ENCODE assay signal across 9 cellular contexts in genomic region chrX:68807818-68808217, GRCh38. TPM values are rescaled to one million over a fixed set of nuclear protein-coding genes. Genes with fewer than 3 reads are reported as not detected.
DNase-seq lines count a peak whose midpoint lies in the region; ATAC-seq, FAIRE-seq and TF ChIP-seq lines count a peak whose summit lies in the region.
"Had no signal": no experiment of that assay in that cellular context is flagged by ENCODE, and none has a peak within 500 bp of the region (broad histone marks: within the 10 kb centered on the region; RNA-seq: fewer than 3 reads in every experiment).

No MANE protein-coding gene starts in this region.

- no peaks in the 10 kb centered on the region for H3K4me1 ChIP-seq in mesenchymal stem cell (ENCODE audit: control insufficient read depth, insufficient read depth, low read depth, low read length)
- no peaks in the 10 kb centered on the region for H3K4me1 ChIP-seq in effector memory CD4-positive, alpha-beta T cell (ENCODE audit: control insufficient read depth, insufficient read depth, low read length, poor library complexity, severe bottlenecking)

- no peak overlapping the region for H3K27ac ChIP-seq in mesenchymal stem cell (ENCODE audit: low read length, poor library complexity, severe bottlenecking)
- no peak overlapping the region for H3K27ac ChIP-seq in effector memory CD4-positive, alpha-beta T cell (ENCODE audit: insufficient read depth, low read length, poor library complexity, severe bottlenecking)

- H3K27me3 ChIP-seq in bronchial epithelial cell (ENCODE audit: control insufficient read depth, insufficient read depth, low read length) (no peaks in the 10 kb centered on the region), mesenchymal stem cell (ENCODE audit: control insufficient read depth in 1 of 2, insufficient read depth in 1 of 2, low read length in 2 of 2) (peaks cover 0 to 73% of the 10 kb centered on the region in 2 experiments)
- no peaks in the 10 kb centered on the region for H3K27me3 ChIP-seq in effector memory CD4-positive, alpha-beta T cell (replicated peaks; ENCODE audit: control insufficient read depth, insufficient read depth, low read length, poor library complexity, severe bottlenecking)

- no peaks in the 10 kb centered on the region for H3K36me3 ChIP-seq in bronchial epithelial cell (ENCODE audit: control insufficient read depth, insufficient read depth, low read length)
- H3K36me3 ChIP-seq in mesenchymal stem cell (ENCODE audit: control insufficient read depth in 1 of 2, insufficient read depth in 2 of 2, low read depth in 1 of 2, low read length in 2 of 2), result no peaks in the 10 kb centered on the region
- H3K36me3 ChIP-seq in effector memory CD4-positive, alpha-beta T cell (ENCODE audit: control insufficient read depth, insufficient read depth, low read length), result no peaks in the 10 kb centered on the region

- no peak overlapping the region for H2AK5ac ChIP-seq in mesenchymal stem cell (ENCODE audit: low read length, severe bottlenecking)

- H3K9me3 ChIP-seq in mesenchymal stem cell (ENCODE audit: control insufficient read depth, low read length), result peaks cover 11% of the 10 kb centered on the region
- H3K9me3 ChIP-seq in effector memory CD4-positive, alpha-beta T cell (ENCODE audit: control insufficient read depth, low read length), result no peaks in the 10 kb centered on the region

- H4K8ac ChIP-seq in mesenchymal stem cell (ENCODE audit: low read length), result no peak overlapping the region

- H3K23ac ChIP-seq in mesenchymal stem cell (ENCODE audit: low read length in 2 of 2), result no peak overlapping the region

- H3K4me3 ChIP-seq in bronchial epithelial cell (ENCODE audit: low read depth, low read length), result no peak overlapping the region
- no peak overlapping the region for H3K4me3 ChIP-seq in mesenchymal stem cell (ENCODE audit: insufficient read depth in 1 of 2, low read depth in 1 of 2, low read length in 2 of 2)
- no peak overlapping the region for H3K4me3 ChIP-seq in effector memory CD4-positive, alpha-beta T cell (ENCODE audit: insufficient read depth, low read depth, low read length, poor library complexity, severe bottlenecking)

- TF ChIP-seq CTCF in LNCAP (IDR thresholded peaks at IDR 0.05) (peak; percentile 31; the same call in 1 of the 2 replicates), bronchial epithelial cell (IDR thresholded peaks at IDR 0.05; ENCODE audit: insufficient read depth, low read length, severe bottlenecking) (peak; percentile 33)

- H2BK5ac ChIP-seq in mesenchymal stem cell (ENCODE audit: low read depth, low read length, poor library complexity, severe bottlenecking), result no peak overlapping the region

- WGBS in mesenchymal stem cell, result 5% methylated on average over 2 of the region's 3 CpGs

- no peak overlapping the region for H3K4ac ChIP-seq in mesenchymal stem cell (ENCODE audit: low read depth in 1 of 2, low read length in 2 of 2)

- no peak overlapping the region for H2BK15ac ChIP-seq in mesenchymal stem cell (ENCODE audit: low read depth, poor library complexity, severe bottlenecking)

- H2BK12ac ChIP-seq in mesenchymal stem cell (ENCODE audit: low read length in 2 of 2), result no peak overlapping the region

- H2AFZ ChIP-seq in mesenchymal stem cell (ENCODE audit: low read depth, low read length), result no peak overlapping the region

- no peaks in the 10 kb centered on the region for H3K79me1 ChIP-seq in mesenchymal stem cell (replicated peaks; ENCODE audit: low read length, poor library complexity, severe bottlenecking)

- no peak overlapping the region for H2BK120ac ChIP-seq in mesenchymal stem cell (ENCODE audit: low read depth, low read length)

- no peak overlapping the region for H3K18ac ChIP-seq in mesenchymal stem cell (ENCODE audit: low read depth in 1 of 2, low read length in 2 of 2)

- H3K9ac ChIP-seq in mesenchymal stem cell (ENCODE audit: low read length), result no peak overlapping the region

- no peak overlapping the region for H3K4me2 ChIP-seq in mesenchymal stem cell (ENCODE audit: low read length, poor library complexity, severe bottlenecking)

- no peak overlapping the region for H4K91ac ChIP-seq in mesenchymal stem cell (ENCODE audit: low read length)

- FAIRE-seq in bronchial epithelial cell (lab: Jason Lieb, UNC), result no peak
- FAIRE-seq: RCC 7860 had no signal

- H3K14ac ChIP-seq in mesenchymal stem cell (ENCODE audit: low read length in 2 of 2), result no peak overlapping the region

- DNase-seq in Caki2 (ENCODE audit: low read depth) (peak; percentile 8), bronchial epithelial cell (ENCODE audit: low read depth) (peak; percentile 33), mesenchymal stem cell (peak; percentile 12), kidney glomerular epithelial cell (lab: John Stamatoyannopoulos, UW) (no peak)
- DNase-seq in activated CD4-positive, alpha-beta T cell treated with anti-CD3 and anti-CD28 coated beads, Interleukin-2, amount 50 U/mL, for 1 hour, result no peak
- DNase-seq in effector memory CD4-positive, alpha-beta T cell, result no peak

- in situ Hi-C loops in Caki2 (cut with HindIII; ENCODE audit: low pct_unique_long_range_greater_than_20kb, low sequenced_read_pairs), result no loop called here

- ATAC-seq in HG03039 (IDR thresholded peaks at IDR 0.05; ENCODE audit: unreplicated experiment), result no peak

RNA-seq across cellular contexts. Expression of gene EFNB1, which starts 21.0 kb away (rescaled TPM):
- 0.81 and 2.2 TPM in 2 replicates for total RNA-seq in Caki2 (2014; rRNA removed; shearing (Covaris generic); ENCODE audit: low replicate concordance)
- total RNA-seq in bronchial epithelial cell, result 117 and 159 TPM in 2 replicates
- 20.0 TPM for polyA plus RNA-seq in mesenchymal stem cell (2013, experiment 1 of 2)
- 19.2 TPM for polyA plus RNA-seq in mesenchymal stem cell (2013, experiment 2 of 2)

Comparison
In these comparisons a context has a peak if more than half of its experiments do, and no peak if none do; other contexts are left out.
1. DNase-seq: peak in Caki2 (single experiment), bronchial epithelial cell (single experiment) and mesenchymal stem cell (single experiment); none in kidney glomerular epithelial cell (single experiment), activated CD4-positive, alpha-beta T cell treated with anti-CD3 and anti-CD28 coated beads, Interleukin-2, amount 50 U/mL, for 1 hour (single experiment) and effector memory CD4-positive, alpha-beta T cell (0 of 3).
2. RNA of gene EFNB1, which starts 21.0 kb away (total RNA-seq): 117 to 159 TPM in bronchial epithelial cell; 0.81 to 2.2 TPM in Caki2; every median in the first group is over 10 times any median in the second.